11 cellular contexts compared by ENCODE assay signal in the genomic region with DNA sequence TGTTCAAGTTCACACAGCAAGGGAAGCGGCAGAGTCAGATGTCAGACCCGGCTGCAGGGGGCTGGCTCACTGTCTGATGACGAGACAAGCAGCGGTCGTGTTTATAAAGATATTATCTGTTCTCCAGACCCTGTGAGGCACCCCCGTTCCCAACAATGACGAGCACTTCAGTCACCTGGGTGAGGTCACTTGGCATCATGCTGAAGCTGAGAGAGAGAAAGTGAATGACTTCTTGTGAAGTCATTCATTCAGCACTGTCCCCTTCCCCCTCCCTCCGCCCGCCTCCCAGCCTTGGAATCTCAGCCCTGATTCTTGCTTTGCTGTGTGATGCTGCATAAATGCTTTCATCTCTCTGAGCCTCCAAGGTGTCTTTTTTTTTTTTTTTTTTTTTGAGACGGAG. TPM values are rescaled to one million over a fixed set of nuclear protein-coding genes. Genes with fewer than 3 reads are reported as not detected.
A peak's percentile ranks its signal among the peaks of the same experiment; 100 is the strongest.
DNase-seq lines count a peak whose midpoint lies in the region; ATAC-seq, FAIRE-seq and TF ChIP-seq lines count a peak whose summit lies in the region.
"Had no signal": no experiment of that assay in that cellular context is flagged by ENCODE, and none has a peak within 500 bp of the region (broad histone marks: within the 10 kb centered on the region; RNA-seq: fewer than 3 reads in every experiment).

No MANE protein-coding gene starts in this region.

- peak overlapping the region; percentile 36; the same call in 1 of the 2 replicates for H3K4me2 ChIP-seq in HepG2 (ENCODE audit: low read depth, low read length)

- H3K36me3 ChIP-seq in HepG2 (replicated peaks in 1 of 2; ENCODE audit: control insufficient read depth in 1 of 2, insufficient read depth in 2 of 2, low read length in 2 of 2) (no peaks in the 10 kb centered on the region), right lobe of liver (no peaks in the 10 kb centered on the region), ascending aorta (no peaks in the 10 kb centered on the region)
- H3K36me3 ChIP-seq: stomach had no signal

- no TSS peak for BruUV-seq in HepG2 (replicated peaks; lab: Mats Ljungman, UMichigan)

- H3K27me3 ChIP-seq in HepG2 (ENCODE audit: control insufficient read depth in 1 of 2, insufficient read depth in 2 of 2, low read length in 2 of 2) (no peaks in the 10 kb centered on the region), right lobe of liver (no peaks in the 10 kb centered on the region), foreskin keratinocyte (no peaks in the 10 kb centered on the region), ascending aorta (no peaks in the 10 kb centered on the region)

- CTCF ChIA-PET in HepG2 (lab: Yijun Ruan, JAX; ENCODE audit: low intra/inter-chr PET ratio, low total read pairs): no interaction called here

- no peaks in the 10 kb centered on the region for H4K20me1 ChIP-seq in HepG2 (ENCODE audit: insufficient read depth, low read length)

- peaks cover 2% of the 10 kb centered on the region for H3K36me3 Mint-ChIP-seq in activated T-helper 2 cell treated with anti-CD3 and anti-CD28 coated beads, Interferon-gamma antibody, Interleukin-2, Interleukin-4, amounts not matched to agents 10 μg/mL and 5 μg/mL and 100 μg/mL, durations not matched to agents 14 hours and 24 hours and 36 hours (ENCODE audit: low read depth)
- H3K36me3 Mint-ChIP-seq in osteocyte (ENCODE audit: unreplicated experiment): no peaks in the 10 kb centered on the region

- POLR2A ChIA-PET in HepG2 (lab: Yijun Ruan, JAX): interaction anchor here (0.8 kb wide), 1 partner anchor 34 kb away, joined by 3 read pairs; no protein-coding TSS in a partner anchor

- intact Hi-C loops in HepG2 (cut with micrococcal nuclease; ENCODE audit: unreplicated experiment) (no loop called here), right lobe of liver (cut with DNase I) (no loop called here), ascending aorta (cut with DNase I) (no loop called here)
- intact Hi-C loops in activated T-helper 2 cell treated with anti-CD3 and anti-CD28 coated beads, Interferon-gamma antibody, Interleukin-2, Interleukin-4, amounts not matched to agents 10 μg/mL and 5 μg/mL and 100 μg/mL, durations not matched to agents 14 hours and 24 hours and 36 hours (cut with micrococcal nuclease): no loop called here

- no peaks in the 10 kb centered on the region for H3K79me2 ChIP-seq in HepG2 (ENCODE audit: insufficient read depth, low read length)

- no peak overlapping the region for H3K4me3 ChIP-seq in HepG2 (replicated peaks in 1 of 3; ENCODE audit: insufficient read depth in 1 of 3, low read depth in 2 of 3, low read length in 3 of 3)
- no peak overlapping the region for H3K4me3 ChIP-seq in right lobe of liver
- no peak overlapping the region for H3K4me3 ChIP-seq in ascending aorta
- H3K4me3 ChIP-seq: stomach had no signal

- H3K27ac ChIP-seq in HepG2 (ENCODE audit: extremely low read length, insufficient read depth, low read length) (no peak overlapping the region), right lobe of liver (no peak overlapping the region), foreskin keratinocyte (peak overlapping the region; percentile 54), ascending aorta (no peak overlapping the region)
- H3K27ac ChIP-seq: stomach had no signal

- H3K4me1 ChIP-seq in HepG2 (ENCODE audit: insufficient read depth, low read length) (peaks cover 29% of the 10 kb centered on the region), right lobe of liver (peaks cover 0 to 5% (median 0%) of the 10 kb centered on the region in 4 donors), foreskin keratinocyte (peaks cover 29% of the 10 kb centered on the region), ascending aorta (peaks cover 0 to 4% of the 10 kb centered on the region in 2 donors)

- no peaks in the 10 kb centered on the region for H3K9me3 ChIP-seq in HepG2 (ENCODE audit: low read length)
- no peaks in the 10 kb centered on the region for H3K9me3 ChIP-seq in right lobe of liver
- H3K9me3 ChIP-seq in ascending aorta: no peaks in the 10 kb centered on the region
- H3K9me3 ChIP-seq: stomach had no signal

- H3K9ac ChIP-seq in HepG2 (ENCODE audit: insufficient read depth, low read depth, low read length): no peak overlapping the region

- in situ Hi-C loops in HepG2 (cut with HindIII; ENCODE audit: extremely low pct_ligation_motif_present, low pct_unique_long_range_greater_than_20kb): no loop called here

- TF ChIP-seq POLR2A in HepG2 (IDR thresholded peaks at IDR 0.05; ENCODE audit: insufficient read depth in 1 of 2, low read depth in 2 of 2, low read length in 2 of 2) (no peak), right lobe of liver (IDR thresholded peaks at IDR 0.05) (no peak)

- TF ChIP-seq RAD21 in HepG2 (CRISPR knock-in tag; IDR thresholded peaks at IDR 0.05): no peak

- TF ChIP-seq EP300 in HepG2 (IDR thresholded peaks at IDR 0.05; ENCODE audit: low read depth in 2 of 2, low read length in 2 of 2) (no peak), HepG2 (CRISPR knock-in tag; IDR thresholded peaks at IDR 0.05; ENCODE audit: borderline replicate concordance) (no peak)

- no peaks in the 10 kb centered on the region for H3K27me3 Mint-ChIP-seq in activated T-helper 2 cell treated with anti-CD3 and anti-CD28 coated beads, Interferon-gamma antibody, Interleukin-2, Interleukin-4, amounts not matched to agents 10 μg/mL and 5 μg/mL and 100 μg/mL, durations not matched to agents 14 hours and 24 hours and 36 hours (ENCODE audit: low read depth)
- peaks cover 8% of the 10 kb centered on the region for H3K27me3 Mint-ChIP-seq in osteocyte (ENCODE audit: unreplicated experiment)

- TF ChIP-seq CTCF in HepG2 (CRISPR knock-in tag; IDR thresholded peaks at IDR 0.05) (no peak), right lobe of liver (IDR thresholded peaks at IDR 0.05) (no peak), foreskin keratinocyte (conservative IDR thresholded peaks at IDR 0.05) (no peak), ascending aorta (IDR thresholded peaks at IDR 0.05) (no peak), osteocyte (IDR thresholded peaks at IDR 0.05) (no peak)

- no peak overlapping the region for H3K4me3 Mint-ChIP-seq in activated T-helper 2 cell treated with anti-CD3 and anti-CD28 coated beads, Interferon-gamma antibody, Interleukin-2, Interleukin-4, amounts not matched to agents 10 μg/mL and 5 μg/mL and 100 μg/mL, durations not matched to agents 14 hours and 24 hours and 36 hours (ENCODE audit: low read depth)
- no peak overlapping the region for H3K4me3 Mint-ChIP-seq in osteocyte (ENCODE audit: unreplicated experiment)
- H3K4me3 Mint-ChIP-seq: nephron progenitor cell had no signal

- no peak for FAIRE-seq in HepG2 (lab: Jason Lieb, UNC)

- 37% methylated on average over 5 of the region's 10 CpGs for WGBS in HepG2 (ENCODE audit: low lambda C conversion rate)
- WGBS in right lobe of liver (ENCODE audit: insufficient coverage, low coverage, low lambda C conversion rate, missing lambda C conversion rate): 58% methylated on average over 9 of the region's 10 CpGs

- no peaks in the 10 kb centered on the region for H3K9me3 Mint-ChIP-seq in activated T-helper 2 cell treated with anti-CD3 and anti-CD28 coated beads, Interferon-gamma antibody, Interleukin-2, Interleukin-4, amounts not matched to agents 10 μg/mL and 5 μg/mL and 100 μg/mL, durations not matched to agents 14 hours and 24 hours and 36 hours
- no peaks in the 10 kb centered on the region for H3K9me3 Mint-ChIP-seq in osteocyte (ENCODE audit: unreplicated experiment)
- H3K9me3 Mint-ChIP-seq: nephron progenitor cell had no signal

- no peak for DNase-seq in HepG2 (ENCODE audit: low spot score)
- no peak for DNase-seq in right lobe of liver
- no peak for DNase-seq in activated T-helper 2 cell treated with anti-CD3 and anti-CD28 coated beads, Interferon-gamma antibody, Interleukin-2, Interleukin-4, amounts not matched to agents 10 μg/mL and 5 μg/mL and 100 μg/mL, durations not matched to agents 14 hours and 24 hours and 36 hours (ENCODE audit: low spot score)
- DNase-seq in foreskin keratinocyte: peak in 1 of 2 donors; percentile 56
- no peak for DNase-seq in ascending aorta (ENCODE audit: low spot score in 2 of 2)
- DNase-seq in kidney tubule cell (ENCODE audit: low spot score): no peak
- DNase-seq in NCI-H510A treated with DMSO at 0.1 percent for 48 hours (lab: John Stamatoyannopoulos, UW): no peak
- DNase-seq in osteocyte (ENCODE audit: extremely low spot score, unreplicated experiment): no peak
- DNase-seq: GOT3, nephron progenitor cell, stomach had no signal

- H3K27ac Mint-ChIP-seq in activated T-helper 2 cell treated with anti-CD3 and anti-CD28 coated beads, Interferon-gamma antibody, Interleukin-2, Interleukin-4, amounts not matched to agents 10 μg/mL and 5 μg/mL and 100 μg/mL, durations not matched to agents 14 hours and 24 hours and 36 hours: peak overlapping the region; percentile 40
- no peak overlapping the region for H3K27ac Mint-ChIP-seq in osteocyte (ENCODE audit: unreplicated experiment)
- H3K27ac Mint-ChIP-seq: nephron progenitor cell had no signal

- ATAC-seq in HepG2: no peak
- ATAC-seq in right lobe of liver: no peak
- ATAC-seq in foreskin keratinocyte: peak; percentile 36

- H3K4me1 Mint-ChIP-seq in activated T-helper 2 cell treated with anti-CD3 and anti-CD28 coated beads, Interferon-gamma antibody, Interleukin-2, Interleukin-4, amounts not matched to agents 10 μg/mL and 5 μg/mL and 100 μg/mL, durations not matched to agents 14 hours and 24 hours and 36 hours (ENCODE audit: low read depth): peaks cover 37% of the 10 kb centered on the region
- H3K4me1 Mint-ChIP-seq in osteocyte (ENCODE audit: unreplicated experiment): peaks cover 7% of the 10 kb centered on the region

- H2AFZ ChIP-seq in HepG2 (ENCODE audit: low read length): no peak overlapping the region

RNA-seq across cellular contexts. Expression of a gene that starts 4.9 kb away (rescaled TPM):
- total RNA-seq in HepG2 (2016; rRNA removed; fragmentation: Illumina TruSeq; extraction: Trizol) (0.15 and 0.51 TPM in 2 replicates), right lobe of liver (under 1 TPM in 4 of 6 experiments, not detected in 2; 0.20 to 0.28 (median 0.25) TPM), foreskin keratinocyte (16.3 and 18.0 TPM in 2 replicates), ascending aorta (not detected), osteocyte (0.27 TPM in 1 of 2 replicates, not detected in the other)
- total RNA-seq in HepG2 (2016; cell fraction: cytosol; rRNA removed; fragmentation: Illumina TruSeq; extraction: Trizol; ENCODE audit: low read depth): 0.20 TPM in 1 of 2 replicates, not detected in the other
- total RNA-seq in HepG2 (2016; cell fraction: insoluble cytoplasmic fraction; rRNA removed; fragmentation: Illumina TruSeq; extraction: Trizol): 0.24 and 0.35 TPM in 2 replicates
- total RNA-seq in HepG2 (2016; cell fraction: membrane; rRNA removed; fragmentation: Illumina TruSeq; extraction: Trizol): 0.25 and 0.38 TPM in 2 replicates
- 0.28 and 1.0 TPM in 2 replicates for total RNA-seq in HepG2 (2016; cell fraction: nucleus; rRNA removed; fragmentation: Illumina TruSeq; extraction: Trizol)
- polyA plus RNA-seq in HepG2 (2011; rRNA removed) (1.5 and 2.6 TPM in 2 replicates), foreskin keratinocyte (31.8 and 43.1 TPM in 2 replicates)
- 1.6 and 2.4 TPM in 2 replicates for polyA plus RNA-seq in HepG2 (2011; cell fraction: cytosol; rRNA removed)
- 2.4 and 2.8 TPM in 2 replicates for polyA plus RNA-seq in HepG2 (2011; cell fraction: nucleus; rRNA removed)
- polyA plus RNA-seq in HepG2 (2012): 1.6 and 1.9 TPM in 2 replicates
- 0.33 and 0.83 TPM in 2 replicates for polyA plus RNA-seq in HepG2 (2016; cell fraction: cytosol; fragmentation: Illumina TruSeq; extraction: Trizol; ENCODE audit: low read depth)
- polyA plus RNA-seq in HepG2 (2016; cell fraction: insoluble cytoplasmic fraction; fragmentation: Illumina TruSeq; extraction: Trizol; ENCODE audit: low read depth): 0.90 and 1.0 TPM in 2 replicates
- 0.80 and 1.0 TPM in 2 replicates for polyA plus RNA-seq in HepG2 (2016; cell fraction: membrane; fragmentation: Illumina TruSeq; extraction: Trizol; ENCODE audit: low read depth)
- 1.1 and 1.2 TPM in 2 replicates for polyA plus RNA-seq in HepG2 (2016; cell fraction: nucleus; fragmentation: Illumina TruSeq; extraction: Trizol; ENCODE audit: insufficient read depth, low read depth)
- polyA minus RNA-seq in HepG2 (2011; rRNA and poly(A)+ RNA removed; ENCODE audit: low replicate concordance): 2.5 and 11.3 TPM in 2 replicates
- 0.69 and 0.70 TPM in 2 replicates for polyA minus RNA-seq in HepG2 (2011; cell fraction: cytosol; rRNA and poly(A)+ RNA removed)
- 0.77 and 0.99 TPM in 2 replicates for polyA minus RNA-seq in HepG2 (2011; cell fraction: nucleus; rRNA and poly(A)+ RNA removed)
- 2.5 and 3.0 TPM in 2 replicates for total RNA-seq in activated T-helper 2 cell treated with anti-CD3 and anti-CD28 coated beads, Interferon-gamma antibody, Interleukin-2, Interleukin-4, amounts not matched to agents 10 μg/mL and 5 μg/mL and 100 μg/mL, durations not matched to agents 14 hours and 24 hours and 36 hours

RNA-seq across cellular contexts. Expression of a gene that starts 34.3 kb away (rescaled TPM):
- total RNA-seq in HepG2 (2016; rRNA removed; fragmentation: Illumina TruSeq; extraction: Trizol) (9.0 and 14.5 TPM in 2 replicates), right lobe of liver (10 to 100 TPM in 5 of 6 experiments, 1 to 10 TPM in 1; 9.6 to 15.0 (median 11.1) TPM), foreskin keratinocyte (14.8 and 15.4 TPM in 2 replicates), ascending aorta (1.8 TPM), osteocyte (6.7 and 8.5 TPM in 2 replicates)
- total RNA-seq in HepG2 (2016; cell fraction: cytosol; rRNA removed; fragmentation: Illumina TruSeq; extraction: Trizol; ENCODE audit: low read depth): 2.3 and 3.9 TPM in 2 replicates
- total RNA-seq in HepG2 (2016; cell fraction: insoluble cytoplasmic fraction; rRNA removed; fragmentation: Illumina TruSeq; extraction: Trizol): 7.0 and 14.8 TPM in 2 replicates
- 4.8 and 4.9 TPM in 2 replicates for total RNA-seq in HepG2 (2016; cell fraction: membrane; rRNA removed; fragmentation: Illumina TruSeq; extraction: Trizol)
- 14.9 and 15.3 TPM in 2 replicates for total RNA-seq in HepG2 (2016; cell fraction: nucleus; rRNA removed; fragmentation: Illumina TruSeq; extraction: Trizol)
- polyA plus RNA-seq in HepG2 (2011; rRNA removed) (11.3 and 14.2 TPM in 2 replicates), foreskin keratinocyte (9.8 and 11.2 TPM in 2 replicates)
- 7.0 and 9.5 TPM in 2 replicates for polyA plus RNA-seq in HepG2 (2011; cell fraction: cytosol; rRNA removed)
- 48.5 and 59.0 TPM in 2 replicates for polyA plus RNA-seq in HepG2 (2011; cell fraction: nucleus; rRNA removed)
- 9.8 and 10.4 TPM in 2 replicates for polyA plus RNA-seq in HepG2 (2012)
- polyA plus RNA-seq in HepG2 (2016; cell fraction: cytosol; fragmentation: Illumina TruSeq; extraction: Trizol; ENCODE audit: low read depth): 2.9 and 3.2 TPM in 2 replicates
- polyA plus RNA-seq in HepG2 (2016; cell fraction: insoluble cytoplasmic fraction; fragmentation: Illumina TruSeq; extraction: Trizol; ENCODE audit: low read depth): 10.2 and 10.8 TPM in 2 replicates
- polyA plus RNA-seq in HepG2 (2016; cell fraction: membrane; fragmentation: Illumina TruSeq; extraction: Trizol; ENCODE audit: low read depth): 3.5 and 4.6 TPM in 2 replicates
- 27.3 and 35.6 TPM in 2 replicates for polyA plus RNA-seq in HepG2 (2016; cell fraction: nucleus; fragmentation: Illumina TruSeq; extraction: Trizol; ENCODE audit: insufficient read depth, low read depth)
- 4.6 and 12.1 TPM in 2 replicates for polyA minus RNA-seq in HepG2 (2011; rRNA and poly(A)+ RNA removed; ENCODE audit: low replicate concordance)
- 8.2 and 9.8 TPM in 2 replicates for polyA minus RNA-seq in HepG2 (2011; cell fraction: cytosol; rRNA and poly(A)+ RNA removed)
- polyA minus RNA-seq in HepG2 (2011; cell fraction: nucleus; rRNA and poly(A)+ RNA removed): 19.8 and 21.6 TPM in 2 replicates
- total RNA-seq in activated T-helper 2 cell treated with anti-CD3 and anti-CD28 coated beads, Interferon-gamma antibody, Interleukin-2, Interleukin-4, amounts not matched to agents 10 μg/mL and 5 μg/mL and 100 μg/mL, durations not matched to agents 14 hours and 24 hours and 36 hours: 23.0 and 25.3 TPM in 2 replicates

RNA-seq across cellular contexts. Expression of a gene that starts 55.6 kb away (rescaled TPM):
- total RNA-seq in HepG2 (2016; rRNA removed; fragmentation: Illumina TruSeq; extraction: Trizol) (not detected in 2 replicates), right lobe of liver (not detected), foreskin keratinocyte (not detected in 2 replicates), ascending aorta (not detected), osteocyte (not detected in 2 replicates)
- total RNA-seq in HepG2 (2016; cell fraction: cytosol; rRNA removed; fragmentation: Illumina TruSeq; extraction: Trizol; ENCODE audit: low read depth): not detected in 2 replicates
- total RNA-seq in HepG2 (2016; cell fraction: insoluble cytoplasmic fraction; rRNA removed; fragmentation: Illumina TruSeq; extraction: Trizol): not detected in 2 replicates
- not detected in 2 replicates for total RNA-seq in HepG2 (2016; cell fraction: membrane; rRNA removed; fragmentation: Illumina TruSeq; extraction: Trizol)
- total RNA-seq in HepG2 (2016; cell fraction: nucleus; rRNA removed; fragmentation: Illumina TruSeq; extraction: Trizol): not detected in 2 replicates
- polyA plus RNA-seq in HepG2 (2011; rRNA removed) (not detected in 2 replicates), foreskin keratinocyte (not detected in 2 replicates)
- polyA plus RNA-seq in HepG2 (2011; cell fraction: cytosol; rRNA removed): not detected in 2 replicates
- polyA plus RNA-seq in HepG2 (2011; cell fraction: nucleus; rRNA removed): not detected in 2 replicates
- not detected in 2 replicates for polyA plus RNA-seq in HepG2 (2012)
- polyA plus RNA-seq in HepG2 (2016; cell fraction: cytosol; fragmentation: Illumina TruSeq; extraction: Trizol; ENCODE audit: low read depth): not detected in 2 replicates
- polyA plus RNA-seq in HepG2 (2016; cell fraction: insoluble cytoplasmic fraction; fragmentation: Illumina TruSeq; extraction: Trizol; ENCODE audit: low read depth): not detected in 2 replicates
- polyA plus RNA-seq in HepG2 (2016; cell fraction: membrane; fragmentation: Illumina TruSeq; extraction: Trizol; ENCODE audit: low read depth): not detected in 2 replicates
- not detected in 2 replicates for polyA plus RNA-seq in HepG2 (2016; cell fraction: nucleus; fragmentation: Illumina TruSeq; extraction: Trizol; ENCODE audit: insufficient read depth, low read depth)
- not detected in 2 replicates for polyA minus RNA-seq in HepG2 (2011; rRNA and poly(A)+ RNA removed; ENCODE audit: low replicate concordance)
- polyA minus RNA-seq in HepG2 (2011; cell fraction: cytosol; rRNA and poly(A)+ RNA removed): not detected in 2 replicates
- not detected in 2 replicates for polyA minus RNA-seq in HepG2 (2011; cell fraction: nucleus; rRNA and poly(A)+ RNA removed)
- total RNA-seq in activated T-helper 2 cell treated with anti-CD3 and anti-CD28 coated beads, Interferon-gamma antibody, Interleukin-2, Interleukin-4, amounts not matched to agents 10 μg/mL and 5 μg/mL and 100 μg/mL, durations not matched to agents 14 hours and 24 hours and 36 hours: not detected in 2 replicates
- total RNA-seq: stomach had no signal

RNA-seq across cellular contexts. Expression of a gene that starts 56.7 kb away (rescaled TPM):
- total RNA-seq in HepG2 (2016; rRNA removed; fragmentation: Illumina TruSeq; extraction: Trizol) (25.9 and 32.5 TPM in 2 replicates), right lobe of liver (10 to 100 TPM; 26.4 to 60.8 (median 46.3) TPM), foreskin keratinocyte (151 and 168 TPM in 2 replicates), ascending aorta (118 TPM), osteocyte (41.8 and 42.3 TPM in 2 replicates)
- total RNA-seq in HepG2 (2016; cell fraction: cytosol; rRNA removed; fragmentation: Illumina TruSeq; extraction: Trizol; ENCODE audit: low read depth): 17.2 and 20.2 TPM in 2 replicates
- total RNA-seq in HepG2 (2016; cell fraction: insoluble cytoplasmic fraction; rRNA removed; fragmentation: Illumina TruSeq; extraction: Trizol): 27.1 and 33.1 TPM in 2 replicates
- total RNA-seq in HepG2 (2016; cell fraction: membrane; rRNA removed; fragmentation: Illumina TruSeq; extraction: Trizol): 23.3 and 25.9 TPM in 2 replicates
- total RNA-seq in HepG2 (2016; cell fraction: nucleus; rRNA removed; fragmentation: Illumina TruSeq; extraction: Trizol): 19.2 and 21.3 TPM in 2 replicates
- polyA plus RNA-seq in HepG2 (2011; rRNA removed) (58.4 and 67.9 TPM in 2 replicates), foreskin keratinocyte (239 and 287 TPM in 2 replicates)
- polyA plus RNA-seq in HepG2 (2011; cell fraction: cytosol; rRNA removed): 53.8 and 78.5 TPM in 2 replicates
- polyA plus RNA-seq in HepG2 (2011; cell fraction: nucleus; rRNA removed): 67.5 and 68.2 TPM in 2 replicates
- polyA plus RNA-seq in HepG2 (2012): 22.1 and 28.3 TPM in 2 replicates
- polyA plus RNA-seq in HepG2 (2016; cell fraction: cytosol; fragmentation: Illumina TruSeq; extraction: Trizol; ENCODE audit: low read depth): 21.9 and 22.2 TPM in 2 replicates
- 29.8 and 29.9 TPM in 2 replicates for polyA plus RNA-seq in HepG2 (2016; cell fraction: insoluble cytoplasmic fraction; fragmentation: Illumina TruSeq; extraction: Trizol; ENCODE audit: low read depth)
- 24.0 and 25.6 TPM in 2 replicates for polyA plus RNA-seq in HepG2 (2016; cell fraction: membrane; fragmentation: Illumina TruSeq; extraction: Trizol; ENCODE audit: low read depth)
- polyA plus RNA-seq in HepG2 (2016; cell fraction: nucleus; fragmentation: Illumina TruSeq; extraction: Trizol; ENCODE audit: insufficient read depth, low read depth): 27.5 and 29.5 TPM in 2 replicates
- polyA minus RNA-seq in HepG2 (2011; rRNA and poly(A)+ RNA removed; ENCODE audit: low replicate concordance): 60.6 and 68.2 TPM in 2 replicates
- polyA minus RNA-seq in HepG2 (2011; cell fraction: cytosol; rRNA and poly(A)+ RNA removed): 27.7 and 31.3 TPM in 2 replicates
- polyA minus RNA-seq in HepG2 (2011; cell fraction: nucleus; rRNA and poly(A)+ RNA removed): 15.2 and 19.4 TPM in 2 replicates
- total RNA-seq in activated T-helper 2 cell treated with anti-CD3 and anti-CD28 coated beads, Interferon-gamma antibody, Interleukin-2, Interleukin-4, amounts not matched to agents 10 μg/mL and 5 μg/mL and 100 μg/mL, durations not matched to agents 14 hours and 24 hours and 36 hours: 64.6 and 65.5 TPM in 2 replicates
